8 cellular contexts compared by ENCODE assay signal in genomic region chr11:130313383-130314183, GRCh38. TPM values are rescaled to one million over a fixed set of nuclear protein-coding genes. Genes with fewer than 3 reads are reported as not detected.
DNase-seq lines count a peak whose midpoint lies in the region; ATAC-seq and TF ChIP-seq lines count a peak whose summit lies in the region.

No MANE protein-coding gene starts in this region.

- H3K9me3 ChIP-seq in RWPE2 (ENCODE audit: severe bottlenecking) = no peaks in the 10 kb centered on the region
- H3K9me3 ChIP-seq in neutrophil = no peaks in the 10 kb centered on the region

- H3K4me3 ChIP-seq in RWPE2 (ENCODE audit: severe bottlenecking) (peak overlapping the region; percentile 99), epithelial cell of proximal tubule (ENCODE audit: low read depth, low read length) (peak overlapping the region; percentile 84), neutrophil (ENCODE audit: low read depth in 1 of 2, low read length in 1 of 2) (peak overlapping the region; percentile 86 to 88)

- peak overlapping the region; percentile 98 for H3K27ac Mint-ChIP-seq in activated CD4-positive, alpha-beta T cell treated with anti-CD3 and anti-CD28 coated beads, Interleukin-2, amount 10 ng/mL, durations not matched to agents 24 days and 14 days

- no peaks in the 10 kb centered on the region for H3K27me3 ChIP-seq in RWPE2 (ENCODE audit: insufficient read depth, poor library complexity, severe bottlenecking)
- H3K27me3 ChIP-seq in neutrophil = no peaks in the 10 kb centered on the region

- intact Hi-C loops in activated CD4-positive, alpha-beta T cell treated with anti-CD3 and anti-CD28 coated beads, Interleukin-2, amount 10 ng/mL, durations not matched to agents 24 days and 14 days (cut with micrococcal nuclease) = loop anchor here (2.0 to 10.0 kb wide), 6 partner anchors 35 to 603 kb away; partner anchors contain the start of genes APLP2, NFRKB and SNX19

- H3K27ac ChIP-seq in RWPE2 (ENCODE audit: poor library complexity, severe bottlenecking) (peak overlapping the region; percentile 81), neutrophil (peak overlapping the region; percentile 96)

- DNase-seq in activated CD4-positive, alpha-beta T cell treated with anti-CD3 and anti-CD28 coated beads, Interleukin-2, amount 10 ng/mL, durations not matched to agents 24 days and 14 days = no peak
- no peak for DNase-seq in activated CD4-positive, alpha-beta T cell treated with anti-CD3 and anti-CD28 coated beads for 1 hour
- peak; percentile 60 for DNase-seq in RWPE2 (ENCODE audit: low spot score)
- no peak for DNase-seq in epithelial cell of proximal tubule (ENCODE audit: low read depth)
- no peak for DNase-seq in iPS-NIHi11 (ENCODE audit: low spot score)
- DNase-seq in AML-193 (lab: John Stamatoyannopoulos, UW) = no peak

- no peaks in the 10 kb centered on the region for H3K9me3 Mint-ChIP-seq in activated CD4-positive, alpha-beta T cell treated with anti-CD3 and anti-CD28 coated beads, Interleukin-2, amount 10 ng/mL, durations not matched to agents 24 days and 14 days

- peaks cover 34% of the 10 kb centered on the region for H3K4me1 Mint-ChIP-seq in activated CD4-positive, alpha-beta T cell treated with anti-CD3 and anti-CD28 coated beads, Interleukin-2, amount 10 ng/mL, durations not matched to agents 24 days and 14 days

- no peaks in the 10 kb centered on the region for H3K27me3 Mint-ChIP-seq in activated CD4-positive, alpha-beta T cell treated with anti-CD3 and anti-CD28 coated beads, Interleukin-2, amount 10 ng/mL, durations not matched to agents 24 days and 14 days

- H3K4me1 ChIP-seq in RWPE2 (ENCODE audit: insufficient read depth, poor library complexity, severe bottlenecking) (peaks cover 18% of the 10 kb centered on the region), neutrophil (ENCODE audit: control insufficient read depth in 1 of 2, insufficient read depth in 1 of 2, low read depth in 1 of 2, low read length in 1 of 2) (peaks cover 37 to 40% of the 10 kb centered on the region in 2 experiments)

- H3K4me3 Mint-ChIP-seq in activated CD4-positive, alpha-beta T cell treated with anti-CD3 and anti-CD28 coated beads, Interleukin-2, amount 10 ng/mL, durations not matched to agents 24 days and 14 days = peak overlapping the region; percentile 96

- H3K36me3 ChIP-seq in RWPE2 (ENCODE audit: low read depth) (no peaks in the 10 kb centered on the region; the same call in 1 of the 2 replicates), neutrophil (no peaks in the 10 kb centered on the region)

- TF ChIP-seq CTCF in RWPE2 (IDR thresholded peaks at IDR 0.05; ENCODE audit: poor library complexity, severe bottlenecking) (no peak), epithelial cell of proximal tubule (conservative IDR thresholded peaks at IDR 0.05; ENCODE audit: low read depth, low read length) (no peak), neutrophil (IDR thresholded peaks at IDR 0.05) (no peak)

- ATAC-seq in RWPE2 (ENCODE audit: low read depth) (no peak; the same call in 2 of the 3 replicates), HG02610 (IDR thresholded peaks at IDR 0.05; ENCODE audit: unreplicated experiment) (no peak)

- peaks cover 9% of the 10 kb centered on the region for H3K36me3 Mint-ChIP-seq in activated CD4-positive, alpha-beta T cell treated with anti-CD3 and anti-CD28 coated beads, Interleukin-2, amount 10 ng/mL, durations not matched to agents 24 days and 14 days (ENCODE audit: low read depth)

RNA-seq across cellular contexts. Expression of gene ZBTB44, which starts 1.1 kb away (rescaled TPM):
- total RNA-seq in activated CD4-positive, alpha-beta T cell treated with anti-CD3 and anti-CD28 coated beads, Interleukin-2, amount 10 ng/mL, durations not matched to agents 24 days and 14 days = 33.1 and 36.0 TPM in 2 replicates
- 13.5 and 14.8 TPM in 2 replicates for total RNA-seq in epithelial cell of proximal tubule
